Comparison of ENCODE assay signal across 10 cellular contexts in genomic region chr3:191331443-191331842, GRCh38. TPM values are rescaled to one million over a fixed set of nuclear protein-coding genes. Genes with fewer than 3 reads are reported as not detected.
DNase-seq lines count a peak whose midpoint lies in the region; ATAC-seq and TF ChIP-seq lines count a peak whose summit lies in the region.
"Had no signal": no experiment of that assay in that cellular context is flagged by ENCODE, and none has a peak within 500 bp of the region (broad histone marks: within the 10 kb centered on the region; RNA-seq: fewer than 3 reads in every experiment).

No MANE protein-coding gene starts in this region.

- H3K9me3 Mint-ChIP-seq in natural killer cell treated with Interleukin-12 subunit alpha and Interleukin-12 subunit beta and Interleukin-15 and Interleukin-18, amount 100 ng/mL, for 72 hours = no peaks in the 10 kb centered on the region

- H3K36me3 ChIP-seq in HUES6 (ENCODE audit: control insufficient read depth, insufficient read depth, low read length) = no peaks in the 10 kb centered on the region

- no peak overlapping the region for H3K27ac ChIP-seq in HUES6 (ENCODE audit: low read depth, low read length)
- peak overlapping the region in 38 of 59 donors; percentile 6 to 97 (median 88) for H3K27ac ChIP-seq in dorsolateral prefrontal cortex

- no peak for TF ChIP-seq CTCF in dorsolateral prefrontal cortex (IDR thresholded peaks at IDR 0.05 in 54 of 56, conservative IDR thresholded peaks at IDR 0.05 in 2 of 56; ENCODE audit: low read depth in 1 of 56, partially characterized antibody in 56 of 56)

- H3K4me3 ChIP-seq in HUES6 (ENCODE audit: low read depth, low read length) (peak overlapping the region; percentile 64; the same call in 1 of the 2 replicates), dorsolateral prefrontal cortex (peak overlapping the region in 55 of 59 donors; percentile 66 to 98 (median 86))

- H3K4me3 Mint-ChIP-seq in natural killer cell treated with Interleukin-12 subunit alpha and Interleukin-12 subunit beta and Interleukin-15 and Interleukin-18, amount 100 ng/mL, for 72 hours = peak overlapping the region; percentile 69

- no peak overlapping the region for H3K9ac ChIP-seq in HUES6 (ENCODE audit: low read length)

- no peaks in the 10 kb centered on the region for H3K9me3 ChIP-seq in HUES6 (ENCODE audit: control insufficient read depth, insufficient read depth, low read depth, low read length)

- peaks cover 27 to 29% of the 10 kb centered on the region in 2 donors for H3K4me1 Mint-ChIP-seq in natural killer cell treated with Interleukin-12 subunit alpha and Interleukin-12 subunit beta and Interleukin-15 and Interleukin-18, amount 100 ng/mL, for 72 hours (ENCODE audit: low read depth in 2 of 2)

- H3K27ac Mint-ChIP-seq in natural killer cell treated with Interleukin-12 subunit alpha and Interleukin-12 subunit beta and Interleukin-15 and Interleukin-18, amount 100 ng/mL, for 72 hours = no peak overlapping the region

- H3K36me3 Mint-ChIP-seq in natural killer cell treated with Interleukin-12 subunit alpha and Interleukin-12 subunit beta and Interleukin-15 and Interleukin-18, amount 100 ng/mL, for 72 hours = no peaks in the 10 kb centered on the region

- no peak for ATAC-seq in natural killer cell treated with Interleukin-12 subunit alpha and Interleukin-12 subunit beta and Interleukin-15 and Interleukin-18, amount 100 ng/mL, for 72 hours
- no peak for ATAC-seq in HG03108 (IDR thresholded peaks at IDR 0.05; ENCODE audit: unreplicated experiment)
- no peak for ATAC-seq in HG03457 (IDR thresholded peaks at IDR 0.05; ENCODE audit: unreplicated experiment)

- peaks cover 33% of the 10 kb centered on the region; the same call in 1 of the 2 replicates for H3K4me1 ChIP-seq in HUES6 (ENCODE audit: control insufficient read depth, insufficient read depth, low read length)

- DNase-seq in AG20443 (ENCODE audit: low spot score) = peak; percentile 24
- no peak for DNase-seq in dorsolateral prefrontal cortex
- DNase-seq in natural killer cell treated with Interleukin-12 subunit alpha and Interleukin-12 subunit beta and Interleukin-15 and Interleukin-18, amount 100 ng/mL, for 72 hours (ENCODE audit: low spot score) = no peak
- DNase-seq in cortex of kidney (lab: John Stamatoyannopoulos, UW) = no peak
- no peak for DNase-seq in activated CD8-positive, alpha-beta memory T cell treated with anti-CD3 and anti-CD28 coated beads, Interleukin-2, amount 50 U/mL, for 48 hours
- DNase-seq: activated effector memory CD4-positive, alpha-beta T cell treated with anti-CD3 and anti-CD28 coated beads, Interleukin-2, amount 50 U/mL, for 16 hours; NCI-H526 treated with DMSO at 0.1 percent for 48 hours had no signal

- H3K27me3 ChIP-seq in HUES6 (ENCODE audit: control insufficient read depth, insufficient read depth, low read length) (peaks cover 15% of the 10 kb centered on the region), dorsolateral prefrontal cortex (no peaks in the 10 kb centered on the region)

- no peaks in the 10 kb centered on the region for H3K27me3 Mint-ChIP-seq in natural killer cell treated with Interleukin-12 subunit alpha and Interleukin-12 subunit beta and Interleukin-15 and Interleukin-18, amount 100 ng/mL, for 72 hours

- intact Hi-C loops in dorsolateral prefrontal cortex (cut with DNase I) = no loop called here

RNA-seq across cellular contexts. Expression of gene UTS2B, which starts 1.1 kb away (rescaled TPM):
- 1 to 10 TPM in 17 of 120 experiments, under 1 TPM in 58, not detected in 45; 0.19 to 2.7 (median 0.69) TPM for total RNA-seq in dorsolateral prefrontal cortex
- total RNA-seq in natural killer cell treated with Interleukin-12 subunit alpha and Interleukin-12 subunit beta and Interleukin-15 and Interleukin-18, amount 100 ng/mL, for 72 hours = not detected

RNA-seq across cellular contexts. Expression of gene CCDC50, which starts 2.2 kb away (rescaled TPM):
- total RNA-seq in dorsolateral prefrontal cortex = 10 to 100 TPM; 25.4 to 59.5 (median 35.4) TPM
- 10 to 100 TPM; 24.4 to 27.7 TPM for total RNA-seq in natural killer cell treated with Interleukin-12 subunit alpha and Interleukin-12 subunit beta and Interleukin-15 and Interleukin-18, amount 100 ng/mL, for 72 hours
